Comparison of ENCODE assay signal across 8 cellular contexts in the genomic region with DNA sequence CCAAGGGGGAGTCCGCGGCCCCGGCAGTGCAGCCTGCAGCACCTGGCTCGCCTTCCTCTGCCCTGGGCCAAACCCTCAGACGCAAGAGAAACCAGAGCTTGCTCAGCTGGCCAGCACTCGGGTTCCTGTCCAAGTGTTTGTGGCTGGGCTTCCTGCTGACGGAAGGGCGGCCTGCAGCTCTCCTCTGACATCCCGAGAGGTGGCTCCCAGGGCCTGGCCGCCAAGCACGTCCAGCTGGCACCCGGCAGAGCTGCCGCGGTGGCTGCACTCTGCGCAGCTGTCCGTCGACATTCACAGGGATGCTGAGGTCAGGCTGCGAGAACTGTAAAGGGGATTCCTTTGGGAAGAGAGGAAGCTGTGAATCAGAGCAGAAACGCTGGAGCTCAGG.
DNase-seq lines count a peak whose midpoint lies in the region; ATAC-seq and TF ChIP-seq lines count a peak whose summit lies in the region.

No MANE protein-coding gene starts in this region.

- H3K4me1 ChIP-seq in mammary epithelial cell (ENCODE audit: insufficient read depth, low read length) = peaks cover 17% of the 10 kb centered on the region
- H3K4me1 ChIP-seq in tibial artery = peaks cover 0 to 34% (median 23%) of the 10 kb centered on the region in 4 donors

- H3K27ac Mint-ChIP-seq in activated T-helper 2 cell treated with anti-CD3 and anti-CD28 coated beads, Interferon-gamma antibody, Interleukin-2, Interleukin-4, amounts not matched to agents 10 μg/mL and 5 μg/mL and 100 μg/mL, durations not matched to agents 14 hours and 24 hours and 36 hours = no peak overlapping the region

- no peaks in the 10 kb centered on the region for H3K9me3 ChIP-seq in mammary epithelial cell (replicated peaks; ENCODE audit: insufficient read depth, low read length)
- no peaks in the 10 kb centered on the region for H3K9me3 ChIP-seq in tibial artery

- CTCF ChIA-PET in mammary epithelial cell (lab: Charles Lee; ENCODE audit: low non-redundant PET) = no interaction called here

- no peaks in the 10 kb centered on the region for H3K36me3 Mint-ChIP-seq in activated T-helper 2 cell treated with anti-CD3 and anti-CD28 coated beads, Interferon-gamma antibody, Interleukin-2, Interleukin-4, amounts not matched to agents 10 μg/mL and 5 μg/mL and 100 μg/mL, durations not matched to agents 14 hours and 24 hours and 36 hours (ENCODE audit: low read depth)

- dilution Hi-C loops in mammary epithelial cell (cut with HindIII; ENCODE audit: low sequenced_read_pairs) = loop anchor here (5.0 kb wide), 1 partner anchor 42 kb away; no protein-coding TSS in a partner anchor

- no peak for ATAC-seq in HG02763 (IDR thresholded peaks at IDR 0.05; ENCODE audit: unreplicated experiment)

- H4K20me1 ChIP-seq in mammary epithelial cell (ENCODE audit: insufficient read depth, low read length) = no peaks in the 10 kb centered on the region

- H3K36me3 ChIP-seq in mammary epithelial cell (ENCODE audit: insufficient read depth, low read length) (no peaks in the 10 kb centered on the region), tibial artery (no peaks in the 10 kb centered on the region)

- no peak for TF ChIP-seq POLR2A in lower leg skin (IDR thresholded peaks at IDR 0.05)

- 4% methylated on average over 15 of the region's 19 CpGs for WGBS in mammary epithelial cell (ENCODE audit: low coverage, missing lambda C conversion rate)
- 18 to 41% methylated on average over 11 to 19 of the region's 19 CpGs for WGBS in lower leg skin, 2 donors

- H3K4me2 ChIP-seq in mammary epithelial cell (ENCODE audit: insufficient read depth, low read depth, low read length) = peak overlapping the region; percentile 75

- DNase-seq in NCI-H1417 (lab: John Stamatoyannopoulos, UW) = peak in 2 of 3 experiments; percentile 24 to 50
- DNase-seq in NCI-H1417 treated with DMSO at 0.1 percent for 48 hours (lab: John Stamatoyannopoulos, UW) = no peak
- peak; percentile 72 for DNase-seq in mammary epithelial cell
- peak; percentile 73 to 95 for DNase-seq in lower leg skin (ENCODE audit: low spot score in 2 of 2)
- DNase-seq in tibial artery = peak; percentile 87 to 95
- DNase-seq in activated T-helper 2 cell treated with anti-CD3 and anti-CD28 coated beads, Interferon-gamma antibody, Interleukin-2, Interleukin-4, amounts not matched to agents 10 μg/mL and 5 μg/mL and 100 μg/mL, durations not matched to agents 14 hours and 24 hours and 36 hours (ENCODE audit: low spot score) = no peak
- no peak for DNase-seq in SW480 (ENCODE audit: low spot score)

- H3K4me1 Mint-ChIP-seq in activated T-helper 2 cell treated with anti-CD3 and anti-CD28 coated beads, Interferon-gamma antibody, Interleukin-2, Interleukin-4, amounts not matched to agents 10 μg/mL and 5 μg/mL and 100 μg/mL, durations not matched to agents 14 hours and 24 hours and 36 hours (ENCODE audit: low read depth) = peaks cover 2% of the 10 kb centered on the region

- H3K27me3 ChIP-seq in mammary epithelial cell (ENCODE audit: insufficient read depth, low read length) (no peaks in the 10 kb centered on the region), tibial artery (no peaks in the 10 kb centered on the region)

- no peak overlapping the region for H3K4me3 Mint-ChIP-seq in activated T-helper 2 cell treated with anti-CD3 and anti-CD28 coated beads, Interferon-gamma antibody, Interleukin-2, Interleukin-4, amounts not matched to agents 10 μg/mL and 5 μg/mL and 100 μg/mL, durations not matched to agents 14 hours and 24 hours and 36 hours (ENCODE audit: low read depth)

- no peak overlapping the region for H3K27ac ChIP-seq in mammary epithelial cell (ENCODE audit: insufficient read depth, low read depth, low read length)
- peak overlapping the region; percentile 21 to 38 for H3K27ac ChIP-seq in tibial artery

- H3K4me3 ChIP-seq in mammary epithelial cell (replicated peaks in 1 of 3; ENCODE audit: insufficient read depth in 1 of 3, low read depth in 2 of 3, low read length in 3 of 3) (peak overlapping the region in 1 of 3 experiments; percentile 5), lower leg skin (ENCODE audit: low read depth, poor library complexity, severe bottlenecking) (no peak overlapping the region), tibial artery (peak overlapping the region in 1 of 2 donors; percentile 9)

- BruUV-seq in mammary epithelial cell (replicated peaks; lab: Mats Ljungman, UMichigan) = no TSS peak

- intact Hi-C loops in mammary epithelial cell (cut with micrococcal nuclease) (no loop called here), lower leg skin (cut with DNase I; ENCODE audit: low total_unique reads) (no loop called here), tibial artery (cut with DNase I; ENCODE audit: low total_unique reads) (no loop called here)
- intact Hi-C loops in activated T-helper 2 cell treated with anti-CD3 and anti-CD28 coated beads, Interferon-gamma antibody, Interleukin-2, Interleukin-4, amounts not matched to agents 10 μg/mL and 5 μg/mL and 100 μg/mL, durations not matched to agents 14 hours and 24 hours and 36 hours (cut with micrococcal nuclease) = no loop called here

- TF ChIP-seq CTCF in mammary epithelial cell (conservative IDR thresholded peaks at IDR 0.05 in 1 of 2, IDR thresholded peaks at IDR 0.05 in 1 of 2; ENCODE audit: extremely low read depth in 1 of 2, insufficient read depth in 1 of 2, low read depth in 1 of 2, low read length in 2 of 2) = no peak
- no peak for TF ChIP-seq CTCF in lower leg skin (IDR thresholded peaks at IDR 0.05)
- TF ChIP-seq CTCF in tibial artery (IDR thresholded peaks at IDR 0.05) = no peak

- H3K9ac ChIP-seq in mammary epithelial cell (ENCODE audit: insufficient read depth, low read length) = no peak overlapping the region

- H3K9me3 Mint-ChIP-seq in activated T-helper 2 cell treated with anti-CD3 and anti-CD28 coated beads, Interferon-gamma antibody, Interleukin-2, Interleukin-4, amounts not matched to agents 10 μg/mL and 5 μg/mL and 100 μg/mL, durations not matched to agents 14 hours and 24 hours and 36 hours = no peaks in the 10 kb centered on the region

- H2AFZ ChIP-seq in mammary epithelial cell (ENCODE audit: low read depth, low read length) = peak overlapping the region; percentile 88

- in situ Hi-C loops in mammary epithelial cell (cut with MboI; ENCODE audit: low sequenced_read_pairs in 2 of 2) = no loop called here

- H3K27me3 Mint-ChIP-seq in activated T-helper 2 cell treated with anti-CD3 and anti-CD28 coated beads, Interferon-gamma antibody, Interleukin-2, Interleukin-4, amounts not matched to agents 10 μg/mL and 5 μg/mL and 100 μg/mL, durations not matched to agents 14 hours and 24 hours and 36 hours (ENCODE audit: low read depth) = peaks cover 17% of the 10 kb centered on the region

- H3K79me2 ChIP-seq in mammary epithelial cell (ENCODE audit: insufficient read depth, low read length) = no peaks in the 10 kb centered on the region

Comparison
In these comparisons a context has a peak if more than half of its experiments do, and no peak if none do; other contexts are left out.
1. DNase-seq: peak in NCI-H1417 (2 of 3), mammary epithelial cell (single experiment), lower leg skin (2 of 2) and tibial artery (2 of 2); none in NCI-H1417 treated with DMSO at 0.1 percent for 48 hours (single experiment), activated T-helper 2 cell treated with anti-CD3 and anti-CD28 coated beads, Interferon-gamma antibody, Interleukin-2, Interleukin-4, amounts not matched to agents 10 μg/mL and 5 μg/mL and 100 μg/mL, durations not matched to agents 14 hours and 24 hours and 36 hours (single experiment) and SW480 (single experiment).